9 cellular contexts compared by ENCODE assay signal in the genomic region with DNA sequence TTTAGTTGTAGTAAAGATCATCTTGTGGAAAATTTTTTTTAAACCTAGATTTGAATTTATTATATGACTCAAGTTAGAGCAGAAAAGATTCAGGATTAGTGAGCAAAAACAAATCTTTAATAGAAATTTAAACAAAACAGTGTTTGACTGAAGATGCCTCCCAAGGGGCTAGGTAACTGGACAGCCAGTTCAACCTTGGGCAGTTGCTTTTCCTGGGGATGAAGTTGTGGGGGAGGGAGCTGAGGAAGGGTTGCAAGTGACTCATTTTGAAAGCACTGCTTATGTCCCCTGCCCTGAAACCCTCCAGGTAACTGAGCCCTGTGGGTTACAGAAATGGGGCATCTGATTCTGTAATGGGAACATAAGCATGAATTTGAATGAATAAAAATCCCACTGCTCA. TPM values are rescaled to one million over a fixed set of nuclear protein-coding genes. Genes with fewer than 3 reads are reported as not detected.
DNase-seq lines count a peak whose midpoint lies in the region; ATAC-seq, FAIRE-seq and TF ChIP-seq lines count a peak whose summit lies in the region.
"Had no signal": no experiment of that assay in that cellular context is flagged by ENCODE, and none has a peak within 500 bp of the region (broad histone marks: within the 10 kb centered on the region; RNA-seq: fewer than 3 reads in every experiment).

No MANE protein-coding gene starts in this region.

- no peaks in the 10 kb centered on the region for H3K27me3 ChIP-seq in PC-9 (ENCODE audit: insufficient read depth, low read depth)

- peaks cover 32% of the 10 kb centered on the region for H3K4me1 ChIP-seq in PC-9 (replicated peaks; ENCODE audit: insufficient read depth)

- H3K36me3 ChIP-seq in PC-9 (ENCODE audit: low read depth) = peaks cover 9% of the 10 kb centered on the region; the same call in 1 of the 2 replicates

- CTCF ChIA-PET in PC-9 (lab: Charles Lee) = no interaction called here

- no peaks in the 10 kb centered on the region for H4K20me1 ChIP-seq in PC-9 (ENCODE audit: insufficient read depth)

- no peak for TF ChIP-seq CTCF in PC-9 (conservative IDR thresholded peaks at IDR 0.05)

- intact Hi-C loops in PC-9 (cut with micrococcal nuclease; ENCODE audit: unreplicated experiment) = loop anchor here (5.0 kb wide), 1 partner anchor 285 kb away; no protein-coding TSS in a partner anchor

- H3K79me2 ChIP-seq in PC-9 (ENCODE audit: low read depth) = no peaks in the 10 kb centered on the region

- POLR2A ChIA-PET in PC-9 (lab: Charles Lee; ENCODE audit: unreplicated experiment) = interaction anchor here (0.6 kb wide), 1 partner anchor 109 kb away, joined by 3 read pairs; no protein-coding TSS in a partner anchor

- peak overlapping the region; percentile 36; the same call in 1 of the 2 replicates for H3K4me2 ChIP-seq in PC-9

- ATAC-seq in GM18858 (IDR thresholded peaks at IDR 0.05; ENCODE audit: unreplicated experiment) = peak; percentile 63
- ATAC-seq in GM21737 (IDR thresholded peaks at IDR 0.05; ENCODE audit: unreplicated experiment) = no peak

- no peak overlapping the region for H2AFZ ChIP-seq in PC-9

- peaks cover 8% of the 10 kb centered on the region; the same call in 1 of the 2 replicates for H3K9me3 ChIP-seq in PC-9 (ENCODE audit: insufficient read depth, low read depth)

- peak; percentile 74 for FAIRE-seq in H54 (lab: Jason Lieb, UNC)
- FAIRE-seq: islet of Langerhans had no signal

- H3K9me2 ChIP-seq in PC-9 (ENCODE audit: insufficient read depth) = 0 out of 2 replicates have a peak, but pooled peaks cover 3% of the 10 kb centered on the region

- DNase-seq in H54 (ENCODE audit: insufficient read length, low spot score) (no peak), PC-9 (no peak), kidney tubule cell (ENCODE audit: low spot score) (peak; percentile 63), NCI-H748 treated with DMSO at 0.1 percent for 48 hours (lab: John Stamatoyannopoulos, UW) (no peak), NCI-H1105 (lab: John Stamatoyannopoulos, UW) (no peak), NCI-H2227 (lab: John Stamatoyannopoulos, UW; ENCODE audit: unreplicated experiment) (no peak)

- peak overlapping the region; percentile 98; the same call in 1 of the 2 replicates for H3K27ac ChIP-seq in PC-9

- TF ChIP-seq POLR2A in H54 (IDR thresholded peaks at IDR 0.05; ENCODE audit: low read depth, low read length) = no peak

- BruUV-seq in PC-9 (replicated peaks; lab: Mats Ljungman, UMichigan) = no TSS peak

- H3F3A ChIP-seq in PC-9 (ENCODE audit: insufficient read depth, low read depth) = peaks cover 36% of the 10 kb centered on the region

- no peak overlapping the region for H3K4me3 ChIP-seq in PC-9

RNA-seq across cellular contexts. Expression of a gene that starts 13.1 kb away (rescaled TPM):
- total RNA-seq in PC-9 (2021) = 7.1 and 16.4 TPM in 2 replicates
